1 cellular context compared by ENCODE assay signal in genomic region chr13:49972709-49973108, GRCh38.
TF ChIP-seq lines count a peak whose summit lies in the region.

No MANE protein-coding gene starts in this region.

TF ChIP-seq in HepG2, 621 proteins besides CTCF, POLR2A, EP300 and RAD21:
- no peak for TF ChIP-seq KLF15 (CRISPR knock-in tag; IDR thresholded peaks at IDR 0.05; ENCODE audit: borderline replicate concordance)
- TF ChIP-seq AHDC1 (CRISPR knock-in tag; IDR thresholded peaks at IDR 0.05; ENCODE audit: borderline replicate concordance), result no peak
- TF ChIP-seq ZNF597 (CRISPR knock-in tag; IDR thresholded peaks at IDR 0.05), result no peak
- TF ChIP-seq BCL6 (CRISPR knock-in tag; IDR thresholded peaks at IDR 0.05), result 0 out of 2 replicates have a peak, but pooled peaks have one; percentile 17
- TF ChIP-seq ZNF121 (CRISPR knock-in tag; IDR thresholded peaks at IDR 0.05), result no peak
- TF ChIP-seq REL (CRISPR knock-in tag; conservative IDR thresholded peaks at IDR 0.05), result no peak
- TF ChIP-seq TAF1 (CRISPR knock-in tag; IDR thresholded peaks at IDR 0.05), result no peak
- TF ChIP-seq ELF3 (CRISPR knock-in tag; IDR thresholded peaks at IDR 0.05), result no peak
- TF ChIP-seq IKZF1 (IDR thresholded peaks at IDR 0.05), result no peak
- no peak for TF ChIP-seq ZNF124 (CRISPR knock-in tag; IDR thresholded peaks at IDR 0.05)
- no peak for TF ChIP-seq TCF7L2 (IDR thresholded peaks at IDR 0.05; ENCODE audit: low read depth, low read length)
- no peak for TF ChIP-seq ZBTB14 (CRISPR knock-in tag; IDR thresholded peaks at IDR 0.05)
- 0 out of 2 replicates have a peak, but pooled peaks have one; percentile 40 for TF ChIP-seq IRF2 (CRISPR knock-in tag; IDR thresholded peaks at IDR 0.05)
- no peak for TF ChIP-seq TRIM22 (IDR thresholded peaks at IDR 0.05)
- no peak for TF ChIP-seq ZNF451 (CRISPR knock-in tag; IDR thresholded peaks at IDR 0.05)
- no peak for TF ChIP-seq FLYWCH1 (CRISPR knock-in tag; IDR thresholded peaks at IDR 0.05)
- TF ChIP-seq JUN (CRISPR knock-in tag; IDR thresholded peaks at IDR 0.05), result no peak
TF ChIP-seq in HepG2: peak in this region for 2.
